In the genomic region with DNA sequence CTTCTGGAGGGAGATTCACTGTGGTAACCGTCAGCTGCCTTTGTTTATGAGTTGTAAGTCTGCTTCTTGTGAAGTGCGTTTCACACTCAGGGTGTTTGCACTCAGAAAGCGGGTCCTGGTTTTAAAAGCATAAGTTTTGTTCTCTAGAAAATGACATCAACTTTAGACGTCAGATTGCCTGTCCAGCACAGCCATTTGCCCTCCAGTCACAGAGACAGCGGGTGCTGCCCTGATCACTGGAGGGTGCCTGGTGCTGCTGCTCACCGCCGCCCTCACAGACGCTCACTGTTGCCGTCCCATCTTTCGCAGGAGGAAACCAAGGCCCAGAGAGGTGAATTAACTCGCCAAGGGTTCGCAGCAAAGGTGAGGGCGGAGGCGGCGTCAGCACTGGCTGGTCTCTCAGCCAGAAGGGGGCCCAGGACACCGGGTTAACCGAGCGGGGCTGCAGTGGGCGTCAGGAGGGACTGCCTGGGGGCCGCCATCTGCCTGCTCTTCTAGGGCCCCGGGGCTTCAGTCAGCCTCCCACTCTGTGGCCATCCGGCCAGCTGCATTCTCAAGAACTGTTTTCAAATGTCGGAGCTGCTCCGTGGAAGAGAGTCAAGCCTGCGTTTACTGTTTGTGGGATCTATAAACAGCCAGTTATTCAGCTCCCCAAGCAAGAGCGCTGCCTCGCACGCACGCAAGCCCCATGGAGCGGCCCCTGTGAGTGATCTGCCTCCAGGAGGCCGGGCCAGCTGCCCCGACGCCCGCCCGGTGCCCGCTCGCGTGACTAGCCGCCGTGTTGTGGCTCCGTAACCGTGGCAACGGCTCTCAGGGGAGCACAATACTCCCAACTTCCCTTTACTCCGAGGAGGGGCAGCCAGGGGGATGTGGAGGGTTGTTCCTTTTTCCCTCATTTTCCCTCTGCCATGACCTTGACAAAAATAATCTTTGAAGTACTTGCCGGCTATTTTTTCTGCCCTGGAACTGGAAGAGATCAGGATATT, we compare ENCODE assay signal across 1 cellular context.
A peak's percentile ranks its signal among the peaks of the same experiment; 100 is the strongest.
TF ChIP-seq lines count a peak whose summit lies in the region.

No MANE protein-coding gene starts in this region.

TF ChIP-seq in HEK293, 187 proteins besides CTCF, POLR2A, EP300 and RAD21 (continued from another document and continues in another):
- TF ChIP-seq KLF8 (tag by site-specific recombination; IDR thresholded peaks at IDR 0.05) (0 out of 2 replicates have a peak, but pooled peaks have one; percentile 56), IKZF3 (tag by site-specific recombination; IDR thresholded peaks at IDR 0.05) (peak; percentile 100), ZNF24 (tag by site-specific recombination; IDR thresholded peaks at IDR 0.05) (0 out of 2 replicates have a peak, but pooled peaks have one; percentile 21), ZNF350 (tag by site-specific recombination; IDR thresholded peaks at IDR 0.05) (no peak), ZNF626 (tag by site-specific recombination; IDR thresholded peaks at IDR 0.05) (no peak), ZNF560 (tag by site-specific recombination; IDR thresholded peaks at IDR 0.05; ENCODE audit: borderline replicate concordance) (no peak), ZNF174 (tag by site-specific recombination; IDR thresholded peaks at IDR 0.05) (no peak), ZNF223 (tag by site-specific recombination; IDR thresholded peaks at IDR 0.05) (peak; percentile 93), GLI4 (tag by site-specific recombination; IDR thresholded peaks at IDR 0.05) (no peak), ZSCAN16 (tag by site-specific recombination; IDR thresholded peaks at IDR 0.05) (peak; percentile 83), MEIS1 (CRISPR knock-in tag; IDR thresholded peaks at IDR 0.05; ENCODE audit: borderline replicate concordance) (no peak), ZBTB49 (tag by site-specific recombination; IDR thresholded peaks at IDR 0.05; ENCODE audit: low read depth) (no peak), AEBP2 (tag by site-specific recombination; IDR thresholded peaks at IDR 0.05; ENCODE audit: borderline replicate concordance) (no peak), ZNF404 (tag by site-specific recombination; IDR thresholded peaks at IDR 0.05) (no peak), GLIS2 (tag by site-specific recombination; IDR thresholded peaks at IDR 0.05) (peak; percentile 99), ZNF423 (tag by site-specific recombination; IDR thresholded peaks at IDR 0.05) (peak; percentile 89), FEZF1 (tag by site-specific recombination; IDR thresholded peaks at IDR 0.05) (peak; percentile 64), ZFHX2 (tag by site-specific recombination; conservative IDR thresholded peaks at IDR 0.05) (peak; percentile 93), ZNF654 (tag by site-specific recombination; IDR thresholded peaks at IDR 0.05; ENCODE audit: low read depth) (no peak), ZNF677 (tag by site-specific recombination; IDR thresholded peaks at IDR 0.05) (no peak), ZNF830 (tag by site-specific recombination; IDR thresholded peaks at IDR 0.05; ENCODE audit: low read depth) (no peak), ZNF777 (tag by site-specific recombination; IDR thresholded peaks at IDR 0.05; ENCODE audit: borderline replicate concordance) (no peak), ZNF121 (tag by site-specific recombination; IDR thresholded peaks at IDR 0.05) (peak; percentile 87), ZNF324 (tag by site-specific recombination; IDR thresholded peaks at IDR 0.05) (peak; percentile 66; the same call in 1 of the 2 replicates), MYNN (tag by site-specific recombination; IDR thresholded peaks at IDR 0.05; ENCODE audit: borderline replicate concordance) (no peak), ZNF280C (tag by site-specific recombination; IDR thresholded peaks at IDR 0.05) (no peak), ZNF704 (tag by site-specific recombination; IDR thresholded peaks at IDR 0.05) (no peak), ZIC2 (tag by site-specific recombination; IDR thresholded peaks at IDR 0.05) (peak; percentile 95), HOXC10 (CRISPR knock-in tag; IDR thresholded peaks at IDR 0.05) (no peak), ZNF843 (tag by site-specific recombination; IDR thresholded peaks at IDR 0.05) (peak; percentile 90), ZBTB8A (tag by site-specific recombination; IDR thresholded peaks at IDR 0.05) (peak; percentile 100), ZNF157 (tag by site-specific recombination; IDR thresholded peaks at IDR 0.05) (no peak), SETDB1 (IDR thresholded peaks at IDR 0.05; ENCODE audit: insufficient read length, low read length) (no peak), SCRT2 (tag by site-specific recombination; IDR thresholded peaks at IDR 0.05) (no peak), ZSCAN4 (tag by site-specific recombination; IDR thresholded peaks at IDR 0.05) (no peak), ZNF776 (tag by site-specific recombination; IDR thresholded peaks at IDR 0.05; ENCODE audit: borderline replicate concordance) (no peak), SP3 (tag by site-specific recombination; IDR thresholded peaks at IDR 0.05) (peak; percentile 47; the same call in 1 of the 2 replicates)
- TF ChIP-seq, protein P1, sequence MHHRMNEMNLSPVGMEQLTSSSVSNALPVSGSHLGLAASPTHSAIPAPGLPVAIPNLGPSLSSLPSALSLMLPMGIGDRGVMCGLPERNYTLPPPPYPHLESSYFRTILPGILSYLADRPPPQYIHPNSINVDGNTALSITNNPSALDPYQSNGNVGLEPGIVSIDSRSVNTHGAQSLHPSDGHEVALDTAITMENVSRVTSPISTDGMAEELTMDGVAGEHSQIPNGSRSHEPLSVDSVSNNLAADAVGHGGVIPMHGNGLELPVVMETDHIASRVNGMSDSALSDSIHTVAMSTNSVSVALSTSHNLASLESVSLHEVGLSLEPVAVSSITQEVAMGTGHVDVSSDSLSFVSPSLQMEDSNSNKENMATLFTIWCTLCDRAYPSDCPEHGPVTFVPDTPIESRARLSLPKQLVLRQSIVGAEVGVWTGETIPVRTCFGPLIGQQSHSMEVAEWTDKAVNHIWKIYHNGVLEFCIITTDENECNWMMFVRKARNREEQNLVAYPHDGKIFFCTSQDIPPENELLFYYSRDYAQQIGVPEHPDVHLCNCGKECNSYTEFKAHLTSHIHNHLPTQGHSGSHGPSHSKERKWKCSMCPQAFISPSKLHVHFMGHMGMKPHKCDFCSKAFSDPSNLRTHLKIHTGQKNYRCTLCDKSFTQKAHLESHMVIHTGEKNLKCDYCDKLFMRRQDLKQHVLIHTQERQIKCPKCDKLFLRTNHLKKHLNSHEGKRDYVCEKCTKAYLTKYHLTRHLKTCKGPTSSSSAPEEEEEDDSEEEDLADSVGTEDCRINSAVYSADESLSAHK (tag by site-specific recombination; IDR thresholded peaks at IDR 0.05), result peak; percentile 90
- TF ChIP-seq, protein P2, sequence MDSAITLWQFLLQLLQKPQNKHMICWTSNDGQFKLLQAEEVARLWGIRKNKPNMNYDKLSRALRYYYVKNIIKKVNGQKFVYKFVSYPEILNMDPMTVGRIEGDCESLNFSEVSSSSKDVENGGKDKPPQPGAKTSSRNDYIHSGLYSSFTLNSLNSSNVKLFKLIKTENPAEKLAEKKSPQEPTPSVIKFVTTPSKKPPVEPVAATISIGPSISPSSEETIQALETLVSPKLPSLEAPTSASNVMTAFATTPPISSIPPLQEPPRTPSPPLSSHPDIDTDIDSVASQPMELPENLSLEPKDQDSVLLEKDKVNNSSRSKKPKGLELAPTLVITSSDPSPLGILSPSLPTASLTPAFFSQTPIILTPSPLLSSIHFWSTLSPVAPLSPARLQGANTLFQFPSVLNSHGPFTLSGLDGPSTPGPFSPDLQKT (IDR thresholded peaks at IDR 0.05; ENCODE audit: borderline replicate concordance, low read depth, low read length), result no peak
- TF ChIP-seq, protein P3, sequence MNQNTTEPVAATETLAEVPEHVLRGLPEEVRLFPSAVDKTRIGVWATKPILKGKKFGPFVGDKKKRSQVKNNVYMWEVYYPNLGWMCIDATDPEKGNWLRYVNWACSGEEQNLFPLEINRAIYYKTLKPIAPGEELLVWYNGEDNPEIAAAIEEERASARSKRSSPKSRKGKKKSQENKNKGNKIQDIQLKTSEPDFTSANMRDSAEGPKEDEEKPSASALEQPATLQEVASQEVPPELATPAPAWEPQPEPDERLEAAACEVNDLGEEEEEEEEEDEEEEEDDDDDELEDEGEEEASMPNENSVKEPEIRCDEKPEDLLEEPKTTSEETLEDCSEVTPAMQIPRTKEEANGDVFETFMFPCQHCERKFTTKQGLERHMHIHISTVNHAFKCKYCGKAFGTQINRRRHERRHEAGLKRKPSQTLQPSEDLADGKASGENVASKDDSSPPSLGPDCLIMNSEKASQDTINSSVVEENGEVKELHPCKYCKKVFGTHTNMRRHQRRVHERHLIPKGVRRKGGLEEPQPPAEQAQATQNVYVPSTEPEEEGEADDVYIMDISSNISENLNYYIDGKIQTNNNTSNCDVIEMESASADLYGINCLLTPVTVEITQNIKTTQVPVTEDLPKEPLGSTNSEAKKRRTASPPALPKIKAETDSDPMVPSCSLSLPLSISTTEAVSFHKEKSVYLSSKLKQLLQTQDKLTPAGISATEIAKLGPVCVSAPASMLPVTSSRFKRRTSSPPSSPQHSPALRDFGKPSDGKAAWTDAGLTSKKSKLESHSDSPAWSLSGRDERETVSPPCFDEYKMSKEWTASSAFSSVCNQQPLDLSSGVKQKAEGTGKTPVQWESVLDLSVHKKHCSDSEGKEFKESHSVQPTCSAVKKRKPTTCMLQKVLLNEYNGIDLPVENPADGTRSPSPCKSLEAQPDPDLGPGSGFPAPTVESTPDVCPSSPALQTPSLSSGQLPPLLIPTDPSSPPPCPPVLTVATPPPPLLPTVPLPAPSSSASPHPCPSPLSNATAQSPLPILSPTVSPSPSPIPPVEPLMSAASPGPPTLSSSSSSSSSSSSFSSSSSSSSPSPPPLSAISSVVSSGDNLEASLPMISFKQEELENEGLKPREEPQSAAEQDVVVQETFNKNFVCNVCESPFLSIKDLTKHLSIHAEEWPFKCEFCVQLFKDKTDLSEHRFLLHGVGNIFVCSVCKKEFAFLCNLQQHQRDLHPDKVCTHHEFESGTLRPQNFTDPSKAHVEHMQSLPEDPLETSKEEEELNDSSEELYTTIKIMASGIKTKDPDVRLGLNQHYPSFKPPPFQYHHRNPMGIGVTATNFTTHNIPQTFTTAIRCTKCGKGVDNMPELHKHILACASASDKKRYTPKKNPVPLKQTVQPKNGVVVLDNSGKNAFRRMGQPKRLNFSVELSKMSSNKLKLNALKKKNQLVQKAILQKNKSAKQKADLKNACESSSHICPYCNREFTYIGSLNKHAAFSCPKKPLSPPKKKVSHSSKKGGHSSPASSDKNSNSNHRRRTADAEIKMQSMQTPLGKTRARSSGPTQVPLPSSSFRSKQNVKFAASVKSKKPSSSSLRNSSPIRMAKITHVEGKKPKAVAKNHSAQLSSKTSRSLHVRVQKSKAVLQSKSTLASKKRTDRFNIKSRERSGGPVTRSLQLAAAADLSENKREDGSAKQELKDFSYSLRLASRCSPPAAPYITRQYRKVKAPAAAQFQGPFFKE (tag by site-specific recombination; IDR thresholded peaks at IDR 0.05; ENCODE audit: borderline replicate concordance), result no peak
